Comparison of ENCODE assay signal across 1 cellular context in the genomic region with DNA sequence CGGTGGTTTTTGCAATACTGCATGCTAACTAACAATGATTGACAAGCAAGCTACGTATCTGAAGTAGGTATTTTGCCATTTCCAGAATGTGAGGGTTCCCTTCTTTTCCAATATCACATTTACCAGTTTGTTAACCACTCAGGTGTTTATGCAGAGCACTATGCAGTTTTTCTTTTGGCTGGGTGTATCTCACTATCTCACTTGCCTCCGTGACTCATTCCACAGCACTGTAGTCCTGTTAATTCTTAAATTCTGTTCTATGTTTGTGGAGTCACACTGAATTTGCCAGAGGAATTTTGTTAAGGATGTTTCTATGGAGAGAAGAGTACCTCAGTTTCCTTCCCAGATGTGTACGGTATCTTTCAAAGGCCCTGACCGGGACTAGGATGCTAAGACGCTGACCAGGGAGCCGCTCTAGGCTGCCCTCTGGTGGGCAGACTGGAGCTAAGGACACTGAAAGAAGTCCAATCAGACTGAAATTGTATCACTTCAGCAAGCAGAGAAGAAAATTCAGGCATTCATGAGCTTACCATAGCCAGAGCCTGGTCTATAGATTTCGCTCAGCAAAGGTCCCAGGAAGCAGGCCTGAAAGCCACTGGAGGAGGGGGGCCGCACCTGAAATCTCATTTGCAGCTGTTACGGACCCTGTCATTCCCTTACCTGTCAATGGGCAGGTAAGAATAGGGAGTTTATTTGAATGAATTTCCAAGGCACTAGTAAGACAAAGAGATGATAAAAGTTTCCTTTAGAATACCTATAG.
TF ChIP-seq lines count a peak whose summit lies in the region.

No MANE protein-coding gene starts in this region.

TF ChIP-seq in WTC11, 78 proteins besides CTCF, POLR2A, EP300 and RAD21 (continued from another document):
- TF ChIP-seq, protein P1, sequence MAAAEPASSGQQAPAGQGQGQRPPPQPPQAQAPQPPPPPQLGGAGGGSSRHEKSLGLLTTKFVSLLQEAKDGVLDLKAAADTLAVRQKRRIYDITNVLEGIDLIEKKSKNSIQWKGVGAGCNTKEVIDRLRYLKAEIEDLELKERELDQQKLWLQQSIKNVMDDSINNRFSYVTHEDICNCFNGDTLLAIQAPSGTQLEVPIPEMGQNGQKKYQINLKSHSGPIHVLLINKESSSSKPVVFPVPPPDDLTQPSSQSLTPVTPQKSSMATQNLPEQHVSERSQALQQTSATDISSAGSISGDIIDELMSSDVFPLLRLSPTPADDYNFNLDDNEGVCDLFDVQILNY (CRISPR knock-in tag; IDR thresholded peaks at IDR 0.05), result no peak
- no peak for TF ChIP-seq MXD4 (CRISPR knock-in tag; IDR thresholded peaks at IDR 0.05; ENCODE audit: borderline replicate concordance)
- TF ChIP-seq TEAD4 (CRISPR knock-in tag; IDR thresholded peaks at IDR 0.05), result no peak
- no peak for TF ChIP-seq CREB1 (CRISPR knock-in tag; IDR thresholded peaks at IDR 0.05)
- no peak for TF ChIP-seq ZBTB21 (CRISPR knock-in tag; IDR thresholded peaks at IDR 0.05; ENCODE audit: borderline replicate concordance)
